In genomic region chr3:133659806-133660205, GRCh38 we compare ENCODE assay signal across 14 cellular contexts. TPM values are rescaled to one million over a fixed set of nuclear protein-coding genes. Genes with fewer than 3 reads are reported as not detected.
DNase-seq lines count a peak whose midpoint lies in the region; ATAC-seq and TF ChIP-seq lines count a peak whose summit lies in the region.
"Had no signal": no experiment of that assay in that cellular context is flagged by ENCODE, and none has a peak within 500 bp of the region (broad histone marks: within the 10 kb centered on the region; RNA-seq: fewer than 3 reads in every experiment).

No MANE protein-coding gene starts in this region.

- intact Hi-C loops in activated CD4-positive, alpha-beta T cell treated with anti-CD3 and anti-CD28 coated beads for 36 hours (cut with DNase I, micrococcal nuclease), result loop anchor here (5.0 kb wide), 7 partner anchors 48 to 1243 kb away; partner anchors contain the start of genes DNAJC13 (in 2 of the 2), ANAPC13 (in 1 of the 2), CEP63 (in 1 of the 2) and NPHP3 (in 1 of the 2)
- intact Hi-C loops in activated T-helper 2 cell treated with anti-CD3 and anti-CD28 coated beads, Interferon-gamma antibody, Interleukin-2, Interleukin-4, amounts not matched to agents 10 μg/mL and 5 μg/mL and 100 μg/mL, durations not matched to agents 14 hours and 24 hours and 36 hours (cut with micrococcal nuclease), result loop anchor here (5.0 to 10.0 kb wide), 5 partner anchors 43 to 825 kb away; partner anchors contain the start of genes ANAPC13 and CEP63

- H3K9me3 Mint-ChIP-seq in activated CD4-positive, alpha-beta T cell treated with anti-CD3 and anti-CD28 coated beads for 36 hours (ENCODE audit: low read depth), result no peaks in the 10 kb centered on the region
- H3K9me3 Mint-ChIP-seq in IgD-negative memory B cell (no peaks in the 10 kb centered on the region), nephron progenitor cell (no peaks in the 10 kb centered on the region)
- no peaks in the 10 kb centered on the region for H3K9me3 Mint-ChIP-seq in activated T-helper 2 cell treated with anti-CD3 and anti-CD28 coated beads, Interferon-gamma antibody, Interleukin-2, Interleukin-4, amounts not matched to agents 10 μg/mL and 5 μg/mL and 100 μg/mL, durations not matched to agents 14 hours and 24 hours and 36 hours

- no peaks in the 10 kb centered on the region for H3K27me3 Mint-ChIP-seq in activated CD4-positive, alpha-beta T cell treated with anti-CD3 and anti-CD28 coated beads for 36 hours
- H3K27me3 Mint-ChIP-seq in IgD-negative memory B cell, result no peaks in the 10 kb centered on the region
- no peaks in the 10 kb centered on the region for H3K27me3 Mint-ChIP-seq in activated T-helper 2 cell treated with anti-CD3 and anti-CD28 coated beads, Interferon-gamma antibody, Interleukin-2, Interleukin-4, amounts not matched to agents 10 μg/mL and 5 μg/mL and 100 μg/mL, durations not matched to agents 14 hours and 24 hours and 36 hours (ENCODE audit: low read depth)
- H3K27me3 Mint-ChIP-seq in nephron progenitor cell (ENCODE audit: low read depth, poor library complexity), result no peaks in the 10 kb centered on the region

- H3K4me3 Mint-ChIP-seq in activated CD4-positive, alpha-beta T cell treated with anti-CD3 and anti-CD28 coated beads for 36 hours, result peak overlapping the region; percentile 91
- peak overlapping the region; percentile 27 to 79 (median 49) for H3K4me3 Mint-ChIP-seq in IgD-negative memory B cell
- H3K4me3 Mint-ChIP-seq in activated T-helper 2 cell treated with anti-CD3 and anti-CD28 coated beads, Interferon-gamma antibody, Interleukin-2, Interleukin-4, amounts not matched to agents 10 μg/mL and 5 μg/mL and 100 μg/mL, durations not matched to agents 14 hours and 24 hours and 36 hours (ENCODE audit: low read depth), result peak overlapping the region; percentile 89
- peak overlapping the region; percentile 98 for H3K4me3 Mint-ChIP-seq in nephron progenitor cell

- no peak for DNase-seq in activated CD4-positive, alpha-beta T cell treated with anti-CD3 and anti-CD28 coated beads for 36 hours
- DNase-seq in activated CD4-positive, alpha-beta T cell treated with anti-CD3 and anti-CD28 coated beads, Interleukin-2, amount 50 U/mL, for 4 hours, result no peak
- DNase-seq in activated T-helper 2 cell treated with anti-CD3 and anti-CD28 coated beads, Interferon-gamma antibody, Interleukin-2, Interleukin-4, amounts not matched to agents 10 μg/mL and 5 μg/mL and 100 μg/mL, durations not matched to agents 14 hours and 24 hours and 36 hours (ENCODE audit: low spot score), result no peak
- DNase-seq in nephron progenitor cell (no peak), HuH-7.5 (ENCODE audit: low spot score) (no peak), activated gamma-delta T cell (lab: John Stamatoyannopoulos, UW) (no peak)
- no peak for DNase-seq in stimulated activated naive CD4-positive, alpha-beta T cell (lab: John Stamatoyannopoulos, UW)
- DNase-seq: anterior cingulate cortex; effector CD4-positive, alpha-beta T cell; glutamatergic neuron; left ventricle myocardium superior; NCI-H446; SHP77 treated with DMSO at 0.1 percent for 48 hours had no signal

- peaks cover 45% of the 10 kb centered on the region for H3K36me3 Mint-ChIP-seq in activated CD4-positive, alpha-beta T cell treated with anti-CD3 and anti-CD28 coated beads for 36 hours (ENCODE audit: low read depth)
- H3K36me3 Mint-ChIP-seq in IgD-negative memory B cell (peaks cover 3% of the 10 kb centered on the region), nephron progenitor cell (ENCODE audit: low read depth) (peaks cover 40% of the 10 kb centered on the region)
- peaks cover 48% of the 10 kb centered on the region for H3K36me3 Mint-ChIP-seq in activated T-helper 2 cell treated with anti-CD3 and anti-CD28 coated beads, Interferon-gamma antibody, Interleukin-2, Interleukin-4, amounts not matched to agents 10 μg/mL and 5 μg/mL and 100 μg/mL, durations not matched to agents 14 hours and 24 hours and 36 hours (ENCODE audit: low read depth)

- TF ChIP-seq CTCF in nephron progenitor cell (IDR thresholded peaks at IDR 0.05), result no peak

- POLR2A ChIA-PET in activated CD4-positive, alpha-beta T cell treated with anti-CD3 and anti-CD28 coated beads for 36 hours (lab: Charles Lee), result no interaction called here

- CTCF ChIA-PET in activated CD4-positive, alpha-beta T cell treated with anti-CD3 and anti-CD28 coated beads for 36 hours (lab: Charles Lee), result no interaction called here

- H3K4me1 Mint-ChIP-seq in activated CD4-positive, alpha-beta T cell treated with anti-CD3 and anti-CD28 coated beads for 36 hours, result peaks cover 33% of the 10 kb centered on the region
- H3K4me1 Mint-ChIP-seq in IgD-negative memory B cell (peaks cover 27 to 33% (median 30%) of the 10 kb centered on the region in 3 donors), nephron progenitor cell (peaks cover 45% of the 10 kb centered on the region)
- peaks cover 39% of the 10 kb centered on the region for H3K4me1 Mint-ChIP-seq in activated T-helper 2 cell treated with anti-CD3 and anti-CD28 coated beads, Interferon-gamma antibody, Interleukin-2, Interleukin-4, amounts not matched to agents 10 μg/mL and 5 μg/mL and 100 μg/mL, durations not matched to agents 14 hours and 24 hours and 36 hours (ENCODE audit: low read depth)

- no peak for ATAC-seq in activated CD4-positive, alpha-beta T cell treated with anti-CD3 and anti-CD28 coated beads for 36 hours
- ATAC-seq: left ventricle myocardium superior had no signal

- H3K27ac Mint-ChIP-seq in activated CD4-positive, alpha-beta T cell treated with anti-CD3 and anti-CD28 coated beads for 36 hours, result peak overlapping the region; percentile 59
- H3K27ac Mint-ChIP-seq in IgD-negative memory B cell (no peak overlapping the region), nephron progenitor cell (no peak overlapping the region)
- peak overlapping the region; percentile 33 for H3K27ac Mint-ChIP-seq in activated T-helper 2 cell treated with anti-CD3 and anti-CD28 coated beads, Interferon-gamma antibody, Interleukin-2, Interleukin-4, amounts not matched to agents 10 μg/mL and 5 μg/mL and 100 μg/mL, durations not matched to agents 14 hours and 24 hours and 36 hours

RNA-seq across cellular contexts. Expression of gene TOPBP1, which starts 1.9 kb away (rescaled TPM):
- 10 to 100 TPM; 80.9 to 94.6 TPM for total RNA-seq in activated CD4-positive, alpha-beta T cell treated with anti-CD3 and anti-CD28 coated beads for 36 hours
- polyA plus RNA-seq in IgD-negative memory B cell, result 13.7 TPM
- total RNA-seq in activated T-helper 2 cell treated with anti-CD3 and anti-CD28 coated beads, Interferon-gamma antibody, Interleukin-2, Interleukin-4, amounts not matched to agents 10 μg/mL and 5 μg/mL and 100 μg/mL, durations not matched to agents 14 hours and 24 hours and 36 hours, result 90.6 and 91.2 TPM in 2 replicates

Comparison
In these comparisons a context has a peak if more than half of its experiments do, and no peak if none do; other contexts are left out.
1. H3K27ac Mint-ChIP-seq: peak in activated CD4-positive, alpha-beta T cell treated with anti-CD3 and anti-CD28 coated beads for 36 hours (single experiment) and activated T-helper 2 cell treated with anti-CD3 and anti-CD28 coated beads, Interferon-gamma antibody, Interleukin-2, Interleukin-4, amounts not matched to agents 10 μg/mL and 5 μg/mL and 100 μg/mL, durations not matched to agents 14 hours and 24 hours and 36 hours (single experiment); none in IgD-negative memory B cell (0 of 3) and nephron progenitor cell (single experiment).
2. Peak in every context shown above with its lines, with median percentiles within 50 percentile points of each other: H3K4me3 Mint-ChIP-seq.